In the genomic region with DNA sequence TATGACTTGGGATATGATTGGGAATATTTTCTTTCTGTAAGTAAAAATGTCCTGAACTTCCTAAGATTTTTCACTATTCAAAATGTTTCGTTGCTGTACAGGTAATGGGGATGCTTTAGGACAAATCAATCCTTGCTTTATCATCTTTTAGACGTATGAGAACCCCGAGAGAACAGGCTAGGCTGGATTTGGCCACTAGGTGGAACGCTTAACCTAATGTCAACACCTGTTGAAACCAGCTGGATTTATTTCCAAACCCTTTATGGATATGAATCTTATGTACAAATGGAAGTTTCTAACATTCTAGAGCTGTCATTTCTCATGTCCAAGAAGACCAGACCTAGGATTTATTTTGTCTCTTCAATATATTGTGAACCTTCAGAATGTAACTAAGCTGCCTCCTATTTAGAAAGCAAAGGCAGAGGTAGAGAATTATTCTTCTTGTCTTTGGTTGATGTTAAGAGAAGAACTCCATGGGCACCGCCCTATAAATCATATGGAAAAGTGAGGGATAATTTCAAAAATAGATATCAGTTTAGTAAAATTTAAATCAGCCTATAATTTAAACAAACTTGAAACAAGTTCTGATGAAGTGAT, we compare ENCODE assay signal across 8 cellular contexts.
DNase-seq lines count a peak whose midpoint lies in the region; ATAC-seq and TF ChIP-seq lines count a peak whose summit lies in the region.

No MANE protein-coding gene starts in this region.

- DNase-seq in GM06990 (ENCODE audit: extremely low read depth, insufficient read length) = no peak
- peak; percentile 30 to 64 for DNase-seq in Kasumi-1 (lab: John Stamatoyannopoulos, UW)
- DNase-seq in RPMI8226 = peak; percentile 59
- peak; percentile 73 for DNase-seq in fibroblast of the aortic adventitia (ENCODE audit: low read depth)
- no peak for DNase-seq in stimulated activated effector memory CD8-positive, alpha-beta T cell treated with anti-CD3 and anti-CD28 coated beads, Interleukin-12 subunit alpha, Interleukin-12 subunit beta, amount 100 ng/mL, for 72 hours (ENCODE audit: low spot score in 2 of 2)
- DNase-seq in cerebellar cortex (ENCODE audit: low spot score) = no peak
- no peak for DNase-seq in stimulated activated naive CD4-positive, alpha-beta T cell treated with Interleukin-2 at 50 U/mL for 16 hours (lab: John Stamatoyannopoulos, UW)

- no peak overlapping the region for H3K27ac Mint-ChIP-seq in stimulated activated effector memory CD8-positive, alpha-beta T cell treated with anti-CD3 and anti-CD28 coated beads, Interleukin-12 subunit alpha, Interleukin-12 subunit beta, amount 100 ng/mL, for 72 hours

- no peaks in the 10 kb centered on the region for H3K4me1 Mint-ChIP-seq in stimulated activated effector memory CD8-positive, alpha-beta T cell treated with anti-CD3 and anti-CD28 coated beads, Interleukin-12 subunit alpha, Interleukin-12 subunit beta, amount 100 ng/mL, for 72 hours

- H3K36me3 ChIP-seq in GM06990 (ENCODE audit: control insufficient read depth, insufficient read depth, low read length) = no peaks in the 10 kb centered on the region

- no peaks in the 10 kb centered on the region for H3K36me3 Mint-ChIP-seq in stimulated activated effector memory CD8-positive, alpha-beta T cell treated with anti-CD3 and anti-CD28 coated beads, Interleukin-12 subunit alpha, Interleukin-12 subunit beta, amount 100 ng/mL, for 72 hours

- no peak overlapping the region for H3K4me3 ChIP-seq in GM06990 (replicated peaks; ENCODE audit: low read depth, low read length)
- no peak overlapping the region for H3K4me3 ChIP-seq in fibroblast of the aortic adventitia (ENCODE audit: low read depth, low read length)

- H3K27me3 ChIP-seq in GM06990 (replicated peaks; ENCODE audit: control insufficient read depth, insufficient read depth, low read length) = no peaks in the 10 kb centered on the region

- H3K4me3 Mint-ChIP-seq in stimulated activated effector memory CD8-positive, alpha-beta T cell treated with anti-CD3 and anti-CD28 coated beads, Interleukin-12 subunit alpha, Interleukin-12 subunit beta, amount 100 ng/mL, for 72 hours = no peak overlapping the region

- H3K9me3 Mint-ChIP-seq in stimulated activated effector memory CD8-positive, alpha-beta T cell treated with anti-CD3 and anti-CD28 coated beads, Interleukin-12 subunit alpha, Interleukin-12 subunit beta, amount 100 ng/mL, for 72 hours = peaks cover 3% of the 10 kb centered on the region

- TF ChIP-seq CTCF in GM06990 (IDR thresholded peaks at IDR 0.05; ENCODE audit: insufficient read depth, low read length, poor library complexity, severe bottlenecking) (peak; percentile 75), fibroblast of the aortic adventitia (IDR thresholded peaks at IDR 0.05; ENCODE audit: insufficient read depth, low read length) (peak; percentile 85)

- ATAC-seq in GM21526 (IDR thresholded peaks at IDR 0.05; ENCODE audit: low FRiP score, unreplicated experiment) = peak; percentile 82
- peak; percentile 44 for ATAC-seq in stimulated activated effector memory CD8-positive, alpha-beta T cell treated with anti-CD3 and anti-CD28 coated beads, Interleukin-12 subunit alpha, Interleukin-12 subunit beta, amount 100 ng/mL, for 72 hours

Comparison
In these comparisons a context has a peak if more than half of its experiments do, and no peak if none do; other contexts are left out.
1. DNase-seq: peak in Kasumi-1 (2 of 2), RPMI8226 (single experiment) and fibroblast of the aortic adventitia (single experiment); none in GM06990 (single experiment), stimulated activated effector memory CD8-positive, alpha-beta T cell treated with anti-CD3 and anti-CD28 coated beads, Interleukin-12 subunit alpha, Interleukin-12 subunit beta, amount 100 ng/mL, for 72 hours (0 of 2), cerebellar cortex (single experiment) and stimulated activated naive CD4-positive, alpha-beta T cell treated with Interleukin-2 at 50 U/mL for 16 hours (single experiment).